In genomic region chr2:238277695-238278094, GRCh38 we compare ENCODE assay signal across 19 cellular contexts. TPM values are rescaled to one million over a fixed set of nuclear protein-coding genes. Genes with fewer than 3 reads are reported as not detected.
DNase-seq lines count a peak whose midpoint lies in the region; ATAC-seq, FAIRE-seq and TF ChIP-seq lines count a peak whose summit lies in the region.
"Had no signal": no experiment of that assay in that cellular context is flagged by ENCODE, and none has a peak within 500 bp of the region (broad histone marks: within the 10 kb centered on the region; RNA-seq: fewer than 3 reads in every experiment).

No MANE protein-coding gene starts in this region.

- H3K79me2 ChIP-seq in HepG2 (ENCODE audit: insufficient read depth, low read length): peaks cover 51% of the 10 kb centered on the region

- TF ChIP-seq RAD21 in HepG2 (CRISPR knock-in tag; IDR thresholded peaks at IDR 0.05): no peak

- TF ChIP-seq POLR2A in HepG2 (IDR thresholded peaks at IDR 0.05; ENCODE audit: insufficient read depth in 1 of 2, low read depth in 2 of 2, low read length in 2 of 2) (no peak), spleen (IDR thresholded peaks at IDR 0.05) (no peak)

- 96% methylated on average over 15 of the region's 15 CpGs for WGBS in HepG2 (ENCODE audit: low lambda C conversion rate)
- 89 to 97% (median 90%) methylated on average over 15 of the region's 15 CpGs for WGBS in spleen, 5 donors

- H4K20me1 ChIP-seq in HepG2 (ENCODE audit: insufficient read depth, low read length): peaks cover 19% of the 10 kb centered on the region; the same call in 1 of the 2 replicates

- H3K27me3 ChIP-seq in A673 (replicated peaks; ENCODE audit: insufficient read depth, low read depth, low read length, poor library complexity) (no peaks in the 10 kb centered on the region), HepG2 (ENCODE audit: control insufficient read depth in 1 of 2, insufficient read depth in 2 of 2, low read length in 2 of 2) (no peaks in the 10 kb centered on the region), spleen (replicated peaks in 1 of 7) (no peaks in the 10 kb centered on the region)
- H3K27me3 ChIP-seq: body of pancreas, SJSA1 had no signal

- H3K9me3 ChIP-seq in A673 (ENCODE audit: low read depth, low read length, poor library complexity, severe bottlenecking): no peaks in the 10 kb centered on the region
- H3K9me3 ChIP-seq in HepG2 (ENCODE audit: low read length): no peaks in the 10 kb centered on the region
- no peaks in the 10 kb centered on the region for H3K9me3 ChIP-seq in spleen
- H3K9me3 ChIP-seq: body of pancreas, SJSA1 had no signal

- intact Hi-C loops in A673 (cut with micrococcal nuclease; ENCODE audit: unreplicated experiment): no loop called here
- intact Hi-C loops in HepG2 (cut with micrococcal nuclease; ENCODE audit: unreplicated experiment): no loop called here
- intact Hi-C loops in spleen (cut with DNase I; ENCODE audit: low total_unique reads): no loop called here

- H3K36me3 ChIP-seq in A673 (ENCODE audit: insufficient read depth, low read length, poor library complexity, severe bottlenecking): no peaks in the 10 kb centered on the region
- H3K36me3 ChIP-seq in HepG2 (replicated peaks in 1 of 2; ENCODE audit: control insufficient read depth in 1 of 2, insufficient read depth in 2 of 2, low read length in 2 of 2): peaks cover 29 to 56% of the 10 kb centered on the region in 2 experiments
- peaks cover 0 to 55% (median 44%) of the 10 kb centered on the region in 6 donors for H3K36me3 ChIP-seq in spleen

- H2AFZ ChIP-seq in HepG2 (ENCODE audit: low read length): no peak overlapping the region
- H2AFZ ChIP-seq: GM23248 had no signal

- BruUV-seq in A673 (replicated peaks; lab: Mats Ljungman, UMichigan) (no TSS peak), HepG2 (replicated peaks; lab: Mats Ljungman, UMichigan) (no TSS peak)

- no peak overlapping the region for H3K4me3 ChIP-seq in A673 (ENCODE audit: low read depth, low read length, poor library complexity, severe bottlenecking)
- H3K4me3 ChIP-seq in HepG2 (replicated peaks in 1 of 3; ENCODE audit: insufficient read depth in 1 of 3, low read depth in 2 of 3, low read length in 3 of 3): no peak overlapping the region
- no peak overlapping the region for H3K4me3 ChIP-seq in spleen
- H3K4me3 ChIP-seq: body of pancreas, GM23248, SJSA1 had no signal

- POLR2A ChIA-PET in A673 (lab: Charles Lee; ENCODE audit: low non-redundant PET) (no interaction called here), HepG2 (lab: Yijun Ruan, JAX) (interaction anchor here (1.4 kb wide), 1 partner anchor 11 kb away, joined by 4 read pairs; the partner anchor contains the start of gene PER2)

- in situ Hi-C loops in HepG2 (cut with HindIII; ENCODE audit: extremely low pct_ligation_motif_present, low pct_unique_long_range_greater_than_20kb): no loop called here

- CTCF ChIA-PET in A673 (lab: Charles Lee) (no interaction called here), HepG2 (lab: Yijun Ruan, JAX; ENCODE audit: low intra/inter-chr PET ratio, low total read pairs) (no interaction called here)

- no peak overlapping the region for H3K4me2 ChIP-seq in HepG2 (ENCODE audit: low read depth, low read length)
- H3K4me2 ChIP-seq: KMS-11 had no signal

- ATAC-seq in HepG2: peak; percentile 37
- ATAC-seq: body of pancreas; stimulated activated effector memory CD8-positive, alpha-beta T cell treated with anti-CD3 and anti-CD28 coated beads, Interleukin-12 subunit alpha, Interleukin-12 subunit beta, amount 100 ng/mL, for 72 hours had no signal

- H3K4me1 ChIP-seq in A673 (ENCODE audit: insufficient read depth, low read length, poor library complexity, severe bottlenecking) (no peaks in the 10 kb centered on the region), HepG2 (ENCODE audit: insufficient read depth, low read length) (peaks cover 46% of the 10 kb centered on the region), spleen (peaks cover 0 to 21% (median under 1%) of the 10 kb centered on the region in 6 donors)
- H3K4me1 ChIP-seq: SJSA1 had no signal

- DNase-seq in A673 (ENCODE audit: low spot score): no peak
- peak; percentile 48 for DNase-seq in ELF-1 (ENCODE audit: low read depth, low spot score)
- peak; percentile 36 for DNase-seq in astrocyte of the hippocampus (ENCODE audit: low read depth, low spot score)
- DNase-seq in HepG2 (ENCODE audit: low spot score): no peak
- DNase-seq in OCI-M2 (lab: John Stamatoyannopoulos, UW; ENCODE audit: unreplicated experiment): no peak
- no peak for DNase-seq in LoVo (ENCODE audit: low spot score)
- DNase-seq in GM19239 (ENCODE audit: insufficient read length, low spot score): no peak
- DNase-seq in spleen: no peak
- DNase-seq: activated CD4-positive, alpha-beta memory T cell treated with anti-CD3 and anti-CD28 coated beads, Interleukin-2, amount 10 ng/mL, durations not matched to agents 7 days and 5 days; CD4-positive, alpha-beta memory T cell; effector CD4-positive, alpha-beta T cell; GM23248; immature natural killer cell; retina; stimulated activated CD4-positive, alpha-beta T cell treated with anti-CD3 and anti-CD28 coated beads, Interleukin-4, amount 100 ng/mL, for 24 hours had no signal

- H3K9ac ChIP-seq in HepG2 (ENCODE audit: insufficient read depth, low read depth, low read length): no peak overlapping the region
- H3K9ac ChIP-seq: GM23248, KMS-11 had no signal

- FAIRE-seq in HepG2 (lab: Jason Lieb, UNC) (peak; percentile 40), GM19239 (lab: Jason Lieb, UNC) (no peak)

- TF ChIP-seq CTCF in A673 (conservative IDR thresholded peaks at IDR 0.05; ENCODE audit: low read depth, low read length) (peak; percentile 39), HepG2 (CRISPR knock-in tag; IDR thresholded peaks at IDR 0.05) (no peak), spleen (IDR thresholded peaks at IDR 0.05 in 8 of 11, conservative IDR thresholded peaks at IDR 0.05 in 3 of 11) (no peak)

- TF ChIP-seq EP300 in HepG2 (IDR thresholded peaks at IDR 0.05; ENCODE audit: low read depth in 2 of 2, low read length in 2 of 2) (no peak), HepG2 (CRISPR knock-in tag; IDR thresholded peaks at IDR 0.05; ENCODE audit: borderline replicate concordance) (no peak)

- no peak overlapping the region for H3K27ac ChIP-seq in A673 (ENCODE audit: low read depth, low read length, poor library complexity, severe bottlenecking)
- H3K27ac ChIP-seq in HepG2 (ENCODE audit: extremely low read length, insufficient read depth, low read length): no peak overlapping the region
- H3K27ac ChIP-seq in spleen: no peak overlapping the region
- H3K27ac ChIP-seq: body of pancreas, GM23248, KMS-11, SJSA1 had no signal

RNA-seq across cellular contexts. Expression of gene PER2, which starts 10.7 kb away (rescaled TPM):
- total RNA-seq in A673 (2021) (6.8 and 7.5 TPM in 2 replicates), HepG2 (2016; rRNA removed; fragmentation: Illumina TruSeq; extraction: Trizol) (6.8 and 9.4 TPM in 2 replicates), spleen (10 to 100 TPM in 6 of 7 donors, 1 to 10 TPM in 1; 9.7 to 16.2 (median 14.8) TPM)
- 21.5 and 22.6 TPM in 2 replicates for total RNA-seq in HepG2 (2016; cell fraction: cytosol; rRNA removed; fragmentation: Illumina TruSeq; extraction: Trizol; ENCODE audit: low read depth)
- total RNA-seq in HepG2 (2016; cell fraction: insoluble cytoplasmic fraction; rRNA removed; fragmentation: Illumina TruSeq; extraction: Trizol): 5.4 and 8.6 TPM in 2 replicates
- total RNA-seq in HepG2 (2016; cell fraction: membrane; rRNA removed; fragmentation: Illumina TruSeq; extraction: Trizol): 9.6 TPM in 2 replicates
- 9.6 and 11.5 TPM in 2 replicates for total RNA-seq in HepG2 (2016; cell fraction: nucleus; rRNA removed; fragmentation: Illumina TruSeq; extraction: Trizol)
- polyA plus RNA-seq in HepG2 (2011; rRNA removed) (5.1 TPM in 2 replicates), spleen (1 to 10 TPM; 2.0 to 3.7 (median 2.6) TPM)
- polyA plus RNA-seq in HepG2 (2011; cell fraction: cytosol; rRNA removed): 2.3 and 2.9 TPM in 2 replicates
- 12.7 and 15.5 TPM in 2 replicates for polyA plus RNA-seq in HepG2 (2011; cell fraction: nucleus; rRNA removed)
- polyA plus RNA-seq in HepG2 (2012): 7.2 and 7.6 TPM in 2 replicates
- polyA plus RNA-seq in HepG2 (2016; cell fraction: cytosol; fragmentation: Illumina TruSeq; extraction: Trizol; ENCODE audit: low read depth): 0.31 and 0.44 TPM in 2 replicates
- 5.0 and 6.1 TPM in 2 replicates for polyA plus RNA-seq in HepG2 (2016; cell fraction: insoluble cytoplasmic fraction; fragmentation: Illumina TruSeq; extraction: Trizol; ENCODE audit: low read depth)
- polyA plus RNA-seq in HepG2 (2016; cell fraction: membrane; fragmentation: Illumina TruSeq; extraction: Trizol; ENCODE audit: low read depth): 1.3 and 1.5 TPM in 2 replicates
- 18.1 and 18.4 TPM in 2 replicates for polyA plus RNA-seq in HepG2 (2016; cell fraction: nucleus; fragmentation: Illumina TruSeq; extraction: Trizol; ENCODE audit: insufficient read depth, low read depth)
- 8.0 and 20.0 TPM in 2 replicates for polyA minus RNA-seq in HepG2 (2011; rRNA and poly(A)+ RNA removed; ENCODE audit: low replicate concordance)
- polyA minus RNA-seq in HepG2 (2011; cell fraction: cytosol; rRNA and poly(A)+ RNA removed): 6.6 and 9.5 TPM in 2 replicates
- 40.7 and 48.7 TPM in 2 replicates for polyA minus RNA-seq in HepG2 (2011; cell fraction: nucleus; rRNA and poly(A)+ RNA removed)

RNA-seq across cellular contexts. Expression of gene HES6, which starts 37.9 kb away (rescaled TPM):
- 17.2 and 26.9 TPM in 2 replicates for total RNA-seq in A673 (2021)
- 59.0 and 82.8 TPM in 2 replicates for total RNA-seq in HepG2 (2016; rRNA removed; fragmentation: Illumina TruSeq; extraction: Trizol)
- total RNA-seq in HepG2 (2016; cell fraction: cytosol; rRNA removed; fragmentation: Illumina TruSeq; extraction: Trizol; ENCODE audit: low read depth): 147 and 163 TPM in 2 replicates
- total RNA-seq in HepG2 (2016; cell fraction: insoluble cytoplasmic fraction; rRNA removed; fragmentation: Illumina TruSeq; extraction: Trizol): 53.8 and 85.2 TPM in 2 replicates
- total RNA-seq in HepG2 (2016; cell fraction: membrane; rRNA removed; fragmentation: Illumina TruSeq; extraction: Trizol): 185 and 209 TPM in 2 replicates
- 38.9 and 45.1 TPM in 2 replicates for total RNA-seq in HepG2 (2016; cell fraction: nucleus; rRNA removed; fragmentation: Illumina TruSeq; extraction: Trizol)
- polyA plus RNA-seq in HepG2 (2011; rRNA removed): 19.5 and 25.3 TPM in 2 replicates
- 16.3 and 30.2 TPM in 2 replicates for polyA plus RNA-seq in HepG2 (2011; cell fraction: cytosol; rRNA removed)
- 53.7 and 55.3 TPM in 2 replicates for polyA plus RNA-seq in HepG2 (2011; cell fraction: nucleus; rRNA removed)
- 15.6 and 22.1 TPM in 2 replicates for polyA plus RNA-seq in HepG2 (2012)
- 142 and 160 TPM in 2 replicates for polyA plus RNA-seq in HepG2 (2016; cell fraction: cytosol; fragmentation: Illumina TruSeq; extraction: Trizol; ENCODE audit: low read depth)
- 56.0 and 58.7 TPM in 2 replicates for polyA plus RNA-seq in HepG2 (2016; cell fraction: insoluble cytoplasmic fraction; fragmentation: Illumina TruSeq; extraction: Trizol; ENCODE audit: low read depth)
- polyA plus RNA-seq in HepG2 (2016; cell fraction: membrane; fragmentation: Illumina TruSeq; extraction: Trizol; ENCODE audit: low read depth): 144 and 147 TPM in 2 replicates
- 73.3 and 84.5 TPM in 2 replicates for polyA plus RNA-seq in HepG2 (2016; cell fraction: nucleus; fragmentation: Illumina TruSeq; extraction: Trizol; ENCODE audit: insufficient read depth, low read depth)
- polyA minus RNA-seq in HepG2 (2011; rRNA and poly(A)+ RNA removed; ENCODE audit: low replicate concordance): 0.30 and 12.1 TPM in 2 replicates
- polyA minus RNA-seq in HepG2 (2011; cell fraction: cytosol; rRNA and poly(A)+ RNA removed): 10.4 and 11.7 TPM in 2 replicates
- polyA minus RNA-seq in HepG2 (2011; cell fraction: nucleus; rRNA and poly(A)+ RNA removed): 3.1 and 4.4 TPM in 2 replicates
- total RNA-seq in spleen: 10 to 100 TPM in 3 of 7 donors, 1 to 10 TPM in 4; 3.9 to 22.7 (median 8.1) TPM
- polyA plus RNA-seq in spleen: 10 to 100 TPM in 1 of 3 donors, 1 to 10 TPM in 2; 6.2 to 14.2 (median 8.6) TPM

RNA-seq across cellular contexts. Expression of gene TRAF3IP1, which starts 42.6 kb away (rescaled TPM):
- total RNA-seq in A673 (2021) (23.0 and 24.5 TPM in 2 replicates), HepG2 (2016; rRNA removed; fragmentation: Illumina TruSeq; extraction: Trizol) (12.9 TPM in 2 replicates), spleen (10 to 100 TPM in 4 of 7 donors, 1 to 10 TPM in 3; 7.8 to 19.2 (median 10.8) TPM)
- total RNA-seq in HepG2 (2016; cell fraction: cytosol; rRNA removed; fragmentation: Illumina TruSeq; extraction: Trizol; ENCODE audit: low read depth): 11.5 and 11.7 TPM in 2 replicates
- total RNA-seq in HepG2 (2016; cell fraction: insoluble cytoplasmic fraction; rRNA removed; fragmentation: Illumina TruSeq; extraction: Trizol): 12.5 and 15.2 TPM in 2 replicates
- total RNA-seq in HepG2 (2016; cell fraction: membrane; rRNA removed; fragmentation: Illumina TruSeq; extraction: Trizol): 8.5 and 9.1 TPM in 2 replicates
- total RNA-seq in HepG2 (2016; cell fraction: nucleus; rRNA removed; fragmentation: Illumina TruSeq; extraction: Trizol): 6.5 and 10.2 TPM in 2 replicates
- polyA plus RNA-seq in HepG2 (2011; rRNA removed) (4.1 and 5.0 TPM in 2 replicates), spleen (1 to 10 TPM; 2.6 to 3.7 (median 3.2) TPM)
- 2.7 and 3.7 TPM in 2 replicates for polyA plus RNA-seq in HepG2 (2011; cell fraction: cytosol; rRNA removed)
- 4.1 and 4.3 TPM in 2 replicates for polyA plus RNA-seq in HepG2 (2011; cell fraction: nucleus; rRNA removed)
- 7.5 and 8.6 TPM in 2 replicates for polyA plus RNA-seq in HepG2 (2012)
- 1.2 and 1.5 TPM in 2 replicates for polyA plus RNA-seq in HepG2 (2016; cell fraction: cytosol; fragmentation: Illumina TruSeq; extraction: Trizol; ENCODE audit: low read depth)
- 16.1 and 18.0 TPM in 2 replicates for polyA plus RNA-seq in HepG2 (2016; cell fraction: insoluble cytoplasmic fraction; fragmentation: Illumina TruSeq; extraction: Trizol; ENCODE audit: low read depth)
- polyA plus RNA-seq in HepG2 (2016; cell fraction: membrane; fragmentation: Illumina TruSeq; extraction: Trizol; ENCODE audit: low read depth): 4.0 and 4.6 TPM in 2 replicates
- polyA plus RNA-seq in HepG2 (2016; cell fraction: nucleus; fragmentation: Illumina TruSeq; extraction: Trizol; ENCODE audit: insufficient read depth, low read depth): 17.1 and 17.8 TPM in 2 replicates
- 3.0 and 4.5 TPM in 2 replicates for polyA minus RNA-seq in HepG2 (2011; rRNA and poly(A)+ RNA removed; ENCODE audit: low replicate concordance)
- 2.3 and 3.6 TPM in 2 replicates for polyA minus RNA-seq in HepG2 (2011; cell fraction: cytosol; rRNA and poly(A)+ RNA removed)
- polyA minus RNA-seq in HepG2 (2011; cell fraction: nucleus; rRNA and poly(A)+ RNA removed): 2.7 and 3.7 TPM in 2 replicates

Comparison
In these comparisons a context has a peak if more than half of its experiments do, and no peak if none do; other contexts are left out.
1. DNase-seq: peak in ELF-1 (single experiment) and astrocyte of the hippocampus (single experiment); none in A673 (single experiment), HepG2 (single experiment), OCI-M2 (single experiment), LoVo (single experiment), GM19239 (single experiment) and spleen (single experiment).